11 cellular contexts compared by ENCODE assay signal in genomic region chr12:46218509-46219095, GRCh38. TPM values are rescaled to one million over a fixed set of nuclear protein-coding genes. Genes with fewer than 3 reads are reported as not detected.
DNase-seq lines count a peak whose midpoint lies in the region; ATAC-seq and TF ChIP-seq lines count a peak whose summit lies in the region.
"Had no signal": no experiment of that assay in that cellular context is flagged by ENCODE, and none has a peak within 500 bp of the region (broad histone marks: within the 10 kb centered on the region; RNA-seq: fewer than 3 reads in every experiment).

No MANE protein-coding gene starts in this region.

- peaks cover 64% of the 10 kb centered on the region for H3K36me3 Mint-ChIP-seq in activated T-cell treated with anti-CD3 and anti-CD28 coated beads, Interleukin-2, amount 50 U/mL, for 4 hours (ENCODE audit: insufficient read depth)
- peaks cover 18% of the 10 kb centered on the region for H3K36me3 Mint-ChIP-seq in endothelial cell (ENCODE audit: low read depth, unreplicated experiment)

- peak overlapping the region; percentile 67 for H3K4me3 Mint-ChIP-seq in activated T-cell treated with anti-CD3 and anti-CD28 coated beads, Interleukin-2, amount 50 U/mL, for 4 hours
- H3K4me3 Mint-ChIP-seq in endothelial cell (ENCODE audit: unreplicated experiment): peak overlapping the region; percentile 66
- H3K4me3 Mint-ChIP-seq: neural crest cell had no signal

- H3K36me3 ChIP-seq in SU-DHL-6 (ENCODE audit: low read length) (peaks cover 15% of the 10 kb centered on the region), stomach (peaks cover 0 to 6% (median 0%) of the 10 kb centered on the region in 4 donors), right lobe of liver (no peaks in the 10 kb centered on the region)

- H3K9ac ChIP-seq in SU-DHL-6 (ENCODE audit: low read length): no peak overlapping the region

- H3K4me3 ChIP-seq in SU-DHL-6 (ENCODE audit: insufficient read depth, low read length, poor library complexity, severe bottlenecking) (no peak overlapping the region), stomach (no peak overlapping the region), right lobe of liver (no peak overlapping the region)

- H2AFZ ChIP-seq in SU-DHL-6 (ENCODE audit: low read depth, low read length, severe bottlenecking): no peak overlapping the region

- H3K9me3 Mint-ChIP-seq in activated T-cell treated with anti-CD3 and anti-CD28 coated beads, Interleukin-2, amount 50 U/mL, for 4 hours: no peaks in the 10 kb centered on the region
- no peaks in the 10 kb centered on the region for H3K9me3 Mint-ChIP-seq in endothelial cell (ENCODE audit: unreplicated experiment)
- H3K9me3 Mint-ChIP-seq: neural crest cell had no signal

- peak overlapping the region; percentile 83 for H3K27ac ChIP-seq in SU-DHL-6 (ENCODE audit: low read depth, low read length)
- H3K27ac ChIP-seq in stomach: peak overlapping the region in 4 of 5 donors; percentile 25 to 67 (median 58)
- H3K27ac ChIP-seq in right lobe of liver: no peak overlapping the region

- H4K20me1 ChIP-seq in SU-DHL-6 (ENCODE audit: low read depth, low read length): no peaks in the 10 kb centered on the region; the same call in 1 of the 2 replicates

- intact Hi-C loops in stomach (cut with DNase I; ENCODE audit: low total_unique reads): no loop called here
- intact Hi-C loops in right lobe of liver (cut with DNase I): no loop called here

- peaks cover 96% of the 10 kb centered on the region for H3K4me1 Mint-ChIP-seq in activated T-cell treated with anti-CD3 and anti-CD28 coated beads, Interleukin-2, amount 50 U/mL, for 4 hours (ENCODE audit: low read depth)
- peaks cover 65% of the 10 kb centered on the region for H3K4me1 Mint-ChIP-seq in endothelial cell (ENCODE audit: unreplicated experiment)

- TF ChIP-seq EP300 in stomach (IDR thresholded peaks at IDR 0.05): no peak

- H3K79me2 ChIP-seq in SU-DHL-6 (ENCODE audit: insufficient read depth, low read length): peaks cover 29% of the 10 kb centered on the region

- no peak for DNase-seq in activated T-cell treated with anti-CD3 and anti-CD28 coated beads, Interleukin-2, amount 50 U/mL, for 4 hours
- no peak for DNase-seq in activated T-cell treated with anti-CD3 and anti-CD28 coated beads for 4 hours
- no peak for DNase-seq in endothelial cell (ENCODE audit: low spot score)
- no peak for DNase-seq in stomach
- no peak for DNase-seq in Ammon's horn (ENCODE audit: low spot score)
- DNase-seq in right lobe of liver: no peak
- DNase-seq: activated CD8-positive, alpha-beta memory T cell treated with anti-CD3 and anti-CD28 coated beads, Interleukin-2, amount 50 U/mL, for 48 hours; NCI-H187 had no signal

- no peaks in the 10 kb centered on the region for H3K9me3 ChIP-seq in SU-DHL-6 (ENCODE audit: insufficient read depth, low read length)
- no peaks in the 10 kb centered on the region for H3K9me3 ChIP-seq in stomach
- H3K9me3 ChIP-seq in right lobe of liver: no peaks in the 10 kb centered on the region

- TF ChIP-seq CTCF in SU-DHL-6 (IDR thresholded peaks at IDR 0.05; ENCODE audit: insufficient read depth, low read length, poor library complexity, severe bottlenecking) (no peak), endothelial cell (IDR thresholded peaks at IDR 0.05; ENCODE audit: unreplicated experiment) (no peak), stomach (IDR thresholded peaks at IDR 0.05) (no peak), right lobe of liver (IDR thresholded peaks at IDR 0.05) (no peak)

- no peak for TF ChIP-seq POLR2A in stomach (IDR thresholded peaks at IDR 0.05)
- no peak for TF ChIP-seq POLR2A in right lobe of liver (IDR thresholded peaks at IDR 0.05)

- no peaks in the 10 kb centered on the region for H3K27me3 Mint-ChIP-seq in activated T-cell treated with anti-CD3 and anti-CD28 coated beads, Interleukin-2, amount 50 U/mL, for 4 hours (ENCODE audit: low read depth)
- peaks cover 3% of the 10 kb centered on the region for H3K27me3 Mint-ChIP-seq in endothelial cell (ENCODE audit: unreplicated experiment)

- peak overlapping the region; percentile 70 for H3K27ac Mint-ChIP-seq in endothelial cell (ENCODE audit: unreplicated experiment)

- WGBS in stomach, 5 donors: 68 to 79% (median 72%) methylated on average over 7 of the region's 7 CpGs
- 67% methylated on average over 5 of the region's 7 CpGs for WGBS in right lobe of liver (ENCODE audit: insufficient coverage, low coverage, low lambda C conversion rate, missing lambda C conversion rate)

- H3K4me2 ChIP-seq in SU-DHL-6 (ENCODE audit: low read depth, low read length, poor library complexity, severe bottlenecking): peak overlapping the region; percentile 83

- ATAC-seq in activated T-cell treated with anti-CD3 and anti-CD28 coated beads, Interleukin-2, amount 50 U/mL, for 4 hours: no peak
- no peak for ATAC-seq in right lobe of liver
- no peak for ATAC-seq in HG02642 (IDR thresholded peaks at IDR 0.05; ENCODE audit: poor library complexity, unreplicated experiment)

- peaks cover 0 to 84% (median 41%) of the 10 kb centered on the region in 4 donors for H3K4me1 ChIP-seq in stomach
- no peaks in the 10 kb centered on the region for H3K4me1 ChIP-seq in right lobe of liver

- H3K27me3 ChIP-seq in SU-DHL-6 (ENCODE audit: low read length) (no peaks in the 10 kb centered on the region), stomach (no peaks in the 10 kb centered on the region), right lobe of liver (no peaks in the 10 kb centered on the region)

- no peaks in the 10 kb centered on the region for H3K9me2 ChIP-seq in SU-DHL-6 (replicated peaks; ENCODE audit: insufficient read depth, low read length)

- peaks cover 50% of the 10 kb centered on the region for H3F3A ChIP-seq in SU-DHL-6 (ENCODE audit: insufficient read depth)

RNA-seq across cellular contexts. Expression of gene SLC38A1, which starts 50.2 kb away (rescaled TPM):
- 100 to 1,000 TPM; 251 to 257 (median 254) TPM for total RNA-seq in activated T-cell treated with anti-CD3 and anti-CD28 coated beads, Interleukin-2, amount 50 U/mL, for 4 hours
- total RNA-seq in endothelial cell (ENCODE audit: unreplicated experiment) (100 TPM), stomach (100 to 1,000 TPM in 3 of 5 donors, 10 to 100 TPM in 2; 50.7 to 164 (median 115) TPM), right lobe of liver (10 to 100 TPM in 4 of 6 experiments, 1 to 10 TPM in 2; 7.9 to 20.7 (median 12.2) TPM)
- polyA plus RNA-seq in stomach: 10 to 100 TPM in 1 of 3 donors, 1 to 10 TPM in 2; 3.2 to 14.0 (median 4.7) TPM

Comparison
In these comparisons a context has a peak if more than half of its experiments do, and no peak if none do; other contexts are left out.
1. H3K27ac ChIP-seq: peak in SU-DHL-6 (single experiment) and stomach (4 of 5); none in right lobe of liver (0 of 3).